In genomic region chr1:164472841-164473240, GRCh38 we compare ENCODE assay signal across 7 cellular contexts.
"Had no signal": no experiment of that assay in that cellular context is flagged by ENCODE, and none has a peak within 500 bp of the region (broad histone marks: within the 10 kb centered on the region; RNA-seq: fewer than 3 reads in every experiment).

No MANE protein-coding gene starts in this region.

- H3K4me3 ChIP-seq: K562 had no signal

- FAIRE-seq: HepG2, HTR-8/SVneo, K562 had no signal

- DNase-seq: IMR-90, KBM-7, KG1 had no signal

- H3K27ac ChIP-seq: HL-60 had no signal

- ATAC-seq: HepG2, K562 had no signal
